In genomic region chr4:112302320-112303274, GRCh38 we compare ENCODE assay signal across 14 cellular contexts. TPM values are rescaled to one million over a fixed set of nuclear protein-coding genes. Genes with fewer than 3 reads are reported as not detected.
A peak's percentile ranks its signal among the peaks of the same experiment; 100 is the strongest.
DNase-seq lines count a peak whose midpoint lies in the region; ATAC-seq and TF ChIP-seq lines count a peak whose summit lies in the region.
"Had no signal": no experiment of that assay in that cellular context is flagged by ENCODE, and none has a peak within 500 bp of the region (broad histone marks: within the 10 kb centered on the region; RNA-seq: fewer than 3 reads in every experiment).

No MANE protein-coding gene starts in this region.

- H3K27me3 ChIP-seq in CD4-positive, CD25-positive, alpha-beta regulatory T cell (ENCODE audit: control insufficient read depth, insufficient read depth, low read length), result peaks cover 2% of the 10 kb centered on the region
- H3K27me3 ChIP-seq in MM.1S (replicated peaks; ENCODE audit: insufficient read depth, low read length) (no peaks in the 10 kb centered on the region), smooth muscle cell (ENCODE audit: low read depth) (peaks cover 12% of the 10 kb centered on the region)
- H3K27me3 ChIP-seq: stomach had no signal

- H4K20me1 ChIP-seq in MM.1S (ENCODE audit: insufficient read depth, low read length) (no peaks in the 10 kb centered on the region), smooth muscle cell (ENCODE audit: low read depth) (no peaks in the 10 kb centered on the region)

- no peaks in the 10 kb centered on the region for H3K9me2 ChIP-seq in MM.1S (replicated peaks; ENCODE audit: insufficient read depth, low read length)

- peaks cover 0 to 17% (median 7%) of the 10 kb centered on the region in 4 donors for H3K4me1 Mint-ChIP-seq in CD4-positive, CD25-positive, alpha-beta regulatory T cell
- peaks cover 19% of the 10 kb centered on the region for H3K4me1 Mint-ChIP-seq in activated CD8-positive, alpha-beta T cell treated with anti-CD3 and anti-CD28 coated beads, Interleukin-2, amount 10 ng/mL, durations not matched to agents 7 days and 5 days (ENCODE audit: low read depth)

- H3K9ac ChIP-seq in MM.1S (ENCODE audit: low read length), result no peak overlapping the region
- no peak overlapping the region for H3K9ac ChIP-seq in smooth muscle cell (ENCODE audit: low read depth)

- TF ChIP-seq CTCF in MM.1S (IDR thresholded peaks at IDR 0.05; ENCODE audit: low read length) (no peak), smooth muscle cell (IDR thresholded peaks at IDR 0.05; ENCODE audit: borderline replicate concordance, insufficient read depth, poor library complexity, severe bottlenecking) (no peak)

- no peaks in the 10 kb centered on the region for H3K36me3 ChIP-seq in CD4-positive, CD25-positive, alpha-beta regulatory T cell (ENCODE audit: control insufficient read depth, insufficient read depth, low read length)
- no peaks in the 10 kb centered on the region for H3K36me3 ChIP-seq in MM.1S (replicated peaks; ENCODE audit: insufficient read depth, low read length)
- H3K36me3 ChIP-seq in smooth muscle cell (ENCODE audit: low read depth), result no peaks in the 10 kb centered on the region
- H3K36me3 ChIP-seq: cardiac muscle cell had no signal

- no peaks in the 10 kb centered on the region for H3K9me3 Mint-ChIP-seq in CD4-positive, CD25-positive, alpha-beta regulatory T cell
- no peaks in the 10 kb centered on the region for H3K9me3 Mint-ChIP-seq in activated CD8-positive, alpha-beta T cell treated with anti-CD3 and anti-CD28 coated beads, Interleukin-2, amount 10 ng/mL, durations not matched to agents 7 days and 5 days (ENCODE audit: insufficient read depth)

- peak; percentile 77 to 81 for ATAC-seq in CD4-positive, CD25-positive, alpha-beta regulatory T cell (ENCODE audit: low read depth in 2 of 2)
- ATAC-seq in GM18868 (IDR thresholded peaks at IDR 0.05; ENCODE audit: unreplicated experiment) (peak; percentile 61), HG02798 (IDR thresholded peaks at IDR 0.05; ENCODE audit: poor library complexity, unreplicated experiment) (peak; percentile 84)
- ATAC-seq in activated CD8-positive, alpha-beta T cell treated with anti-CD3 and anti-CD28 coated beads, Interleukin-2, amount 10 ng/mL, durations not matched to agents 7 days and 5 days, result peak; percentile 71

- H3K27ac Mint-ChIP-seq in CD4-positive, CD25-positive, alpha-beta regulatory T cell, result no peak overlapping the region
- no peak overlapping the region for H3K27ac Mint-ChIP-seq in activated CD8-positive, alpha-beta T cell treated with anti-CD3 and anti-CD28 coated beads, Interleukin-2, amount 10 ng/mL, durations not matched to agents 7 days and 5 days

- H3F3A ChIP-seq in MM.1S (ENCODE audit: insufficient read depth, low read length), result peaks cover under 1% of the 10 kb centered on the region; the same call in 1 of the 2 replicates
- no peaks in the 10 kb centered on the region for H3F3A ChIP-seq in smooth muscle cell (ENCODE audit: low read depth)

- H3K4me3 ChIP-seq in CD4-positive, CD25-positive, alpha-beta regulatory T cell (ENCODE audit: low read depth, low read length), result peak overlapping the region; percentile 29
- no peak overlapping the region for H3K4me3 ChIP-seq in MM.1S (ENCODE audit: low read length)
- no peak overlapping the region for H3K4me3 ChIP-seq in smooth muscle cell
- H3K4me3 ChIP-seq: cardiac muscle cell, stomach had no signal

- CTCF ChIA-PET in activated CD8-positive, alpha-beta T cell treated with anti-CD3 and anti-CD28 coated beads, Interleukin-2, amount 10 ng/mL, durations not matched to agents 7 days and 5 days (lab: Charles Lee), result interaction anchor here (1.3 to 2.2 kb wide), 7 partner anchors 9 to 222 kb away, joined by 3 to 10 read pairs (median 5); no protein-coding TSS in a partner anchor

- H3K27me3 Mint-ChIP-seq in CD4-positive, CD25-positive, alpha-beta regulatory T cell, result peaks cover 11% of the 10 kb centered on the region
- no peaks in the 10 kb centered on the region for H3K27me3 Mint-ChIP-seq in activated CD8-positive, alpha-beta T cell treated with anti-CD3 and anti-CD28 coated beads, Interleukin-2, amount 10 ng/mL, durations not matched to agents 7 days and 5 days (ENCODE audit: low read depth)

- H3K4me2 ChIP-seq in MM.1S (ENCODE audit: low read depth, low read length) (no peak overlapping the region), smooth muscle cell (no peak overlapping the region)

- WGBS in smooth muscle cell (ENCODE audit: low lambda C conversion rate), result 73% methylated on average over 5 of the region's 5 CpGs

- H2AFZ ChIP-seq in MM.1S (ENCODE audit: low read length), result no peak overlapping the region
- no peak overlapping the region for H2AFZ ChIP-seq in smooth muscle cell (ENCODE audit: low read depth)

- peak in 1 of 3 donors; percentile 67 for DNase-seq in CD4-positive, CD25-positive, alpha-beta regulatory T cell
- DNase-seq in activated CD8-positive, alpha-beta T cell treated with anti-CD3 and anti-CD28 coated beads, Interleukin-2, amount 10 ng/mL, durations not matched to agents 7 days and 5 days, result no peak
- DNase-seq in NCI-H345 treated with DMSO at 0.1 percent for 48 hours (lab: John Stamatoyannopoulos, UW; ENCODE audit: unreplicated experiment) (no peak), MM.1S (no peak), epidermal melanocyte (ENCODE audit: insufficient read length, low spot score) (no peak), smooth muscle cell (lab: John Stamatoyannopoulos, UW; ENCODE audit: unreplicated experiment) (no peak)
- DNase-seq: mesenchymal stem cell, NCI-H1436, NCI-H69, SHP77 treated with DMSO at 0.1 percent for 48 hours, stomach had no signal

- POLR2A ChIA-PET in activated CD8-positive, alpha-beta T cell treated with anti-CD3 and anti-CD28 coated beads, Interleukin-2, amount 10 ng/mL, durations not matched to agents 7 days and 5 days (lab: Charles Lee), result interaction anchor here (0.6 to 3.4 kb wide), 3 partner anchors 16 to 52 kb away, joined by 3 to 20 read pairs (median 7); partner anchors contain the start of gene TIFA

- peaks cover 18% of the 10 kb centered on the region for H3K4me1 ChIP-seq in CD4-positive, CD25-positive, alpha-beta regulatory T cell (ENCODE audit: control insufficient read depth, insufficient read depth, low read length, poor library complexity, severe bottlenecking)
- peaks cover 3% of the 10 kb centered on the region; the same call in 1 of the 2 replicates for H3K4me1 ChIP-seq in MM.1S (ENCODE audit: low read length)
- peaks cover 2% of the 10 kb centered on the region for H3K4me1 ChIP-seq in smooth muscle cell (ENCODE audit: low read depth)

- no peaks in the 10 kb centered on the region for H3K79me2 ChIP-seq in MM.1S (ENCODE audit: low read length)
- no peaks in the 10 kb centered on the region for H3K79me2 ChIP-seq in smooth muscle cell (ENCODE audit: low read depth)

- no peak overlapping the region for H3K4me3 Mint-ChIP-seq in CD4-positive, CD25-positive, alpha-beta regulatory T cell
- H3K4me3 Mint-ChIP-seq in activated CD8-positive, alpha-beta T cell treated with anti-CD3 and anti-CD28 coated beads, Interleukin-2, amount 10 ng/mL, durations not matched to agents 7 days and 5 days, result no peak overlapping the region

- no peaks in the 10 kb centered on the region for H3K36me3 Mint-ChIP-seq in CD4-positive, CD25-positive, alpha-beta regulatory T cell
- H3K36me3 Mint-ChIP-seq in activated CD8-positive, alpha-beta T cell treated with anti-CD3 and anti-CD28 coated beads, Interleukin-2, amount 10 ng/mL, durations not matched to agents 7 days and 5 days (ENCODE audit: low read depth), result peaks cover 11% of the 10 kb centered on the region

- no peak overlapping the region for H3K27ac ChIP-seq in CD4-positive, CD25-positive, alpha-beta regulatory T cell (ENCODE audit: insufficient read depth, low read length, poor library complexity, severe bottlenecking)
- H3K27ac ChIP-seq in MM.1S (ENCODE audit: low read length), result no peak overlapping the region
- no peak overlapping the region for H3K27ac ChIP-seq in smooth muscle cell (ENCODE audit: low read depth)
- H3K27ac ChIP-seq: cardiac muscle cell had no signal

- H3K9me3 ChIP-seq in CD4-positive, CD25-positive, alpha-beta regulatory T cell (ENCODE audit: control insufficient read depth in 2 of 2, low read length in 2 of 2), result no peaks in the 10 kb centered on the region
- H3K9me3 ChIP-seq in MM.1S (replicated peaks; ENCODE audit: insufficient read depth, low read length) (no peaks in the 10 kb centered on the region), smooth muscle cell (replicated peaks; ENCODE audit: low read depth) (no peaks in the 10 kb centered on the region)
- H3K9me3 ChIP-seq: stomach had no signal

RNA-seq across cellular contexts. Expression of gene ALPK1, which starts 5.4 kb away (rescaled TPM):
- total RNA-seq in CD4-positive, CD25-positive, alpha-beta regulatory T cell, result 6.2 TPM
- 1 to 10 TPM in 2 of 4 donors, under 1 TPM in 2; 0.23 to 1.4 (median 0.69) TPM for polyA plus RNA-seq in CD4-positive, CD25-positive, alpha-beta regulatory T cell
- 10 to 100 TPM; 11.8 to 14.1 TPM for total RNA-seq in activated CD8-positive, alpha-beta T cell treated with anti-CD3 and anti-CD28 coated beads, Interleukin-2, amount 10 ng/mL, durations not matched to agents 7 days and 5 days
- total RNA-seq in smooth muscle cell, result 4.4 and 16.8 TPM in 2 replicates
- 3.9 and 6.0 TPM in 2 replicates for polyA plus RNA-seq in smooth muscle cell

RNA-seq across cellular contexts. Expression of gene TIFA, which starts 16.9 kb away (rescaled TPM):
- total RNA-seq in CD4-positive, CD25-positive, alpha-beta regulatory T cell, result 32.1 TPM
- polyA plus RNA-seq in CD4-positive, CD25-positive, alpha-beta regulatory T cell, result 10 to 100 TPM; 51.3 to 82.3 (median 63.9) TPM
- 10 to 100 TPM; 23.8 to 24.4 TPM for total RNA-seq in activated CD8-positive, alpha-beta T cell treated with anti-CD3 and anti-CD28 coated beads, Interleukin-2, amount 10 ng/mL, durations not matched to agents 7 days and 5 days
- total RNA-seq in smooth muscle cell, result 10.3 and 14.2 TPM in 2 replicates
- 7.8 and 8.1 TPM in 2 replicates for polyA plus RNA-seq in smooth muscle cell
